9 cellular contexts compared by ENCODE assay signal in genomic region chr6:41707565-41708200, GRCh38. TPM values are rescaled to one million over a fixed set of nuclear protein-coding genes. Genes with fewer than 3 reads are reported as not detected.
A peak's percentile ranks its signal among the peaks of the same experiment; 100 is the strongest.
DNase-seq lines count a peak whose midpoint lies in the region; ATAC-seq and TF ChIP-seq lines count a peak whose summit lies in the region.
"Had no signal": no experiment of that assay in that cellular context is flagged by ENCODE, and none has a peak within 500 bp of the region (broad histone marks: within the 10 kb centered on the region; RNA-seq: fewer than 3 reads in every experiment).

No MANE protein-coding gene starts in this region.

- no peak overlapping the region for H3K4me3 ChIP-seq in upper lobe of right lung

- intact Hi-C loops in activated T-helper 2 cell treated with anti-CD3 and anti-CD28 coated beads, Interferon-gamma antibody, Interleukin-2, Interleukin-4, amounts not matched to agents 10 μg/mL and 5 μg/mL and 100 μg/mL, durations not matched to agents 14 hours and 24 hours and 36 hours (cut with micrococcal nuclease) = loop anchor here (2.0 to 10.0 kb wide), 2 partner anchors 27 to 67 kb away; partner anchors contain the start of genes FRS3 and TFEB
- intact Hi-C loops in upper lobe of right lung (cut with DNase I) = no loop called here

- H3K36me3 Mint-ChIP-seq in activated T-helper 2 cell treated with anti-CD3 and anti-CD28 coated beads, Interferon-gamma antibody, Interleukin-2, Interleukin-4, amounts not matched to agents 10 μg/mL and 5 μg/mL and 100 μg/mL, durations not matched to agents 14 hours and 24 hours and 36 hours (ENCODE audit: low read depth) = no peaks in the 10 kb centered on the region

- H3K9me3 ChIP-seq in upper lobe of right lung = no peaks in the 10 kb centered on the region

- H3K27ac ChIP-seq in upper lobe of right lung = peak overlapping the region; percentile 63
- H3K27ac ChIP-seq: VCaP had no signal

- TF ChIP-seq CTCF in upper lobe of right lung (IDR thresholded peaks at IDR 0.05) = no peak

- peaks cover 23% of the 10 kb centered on the region for H3K4me1 Mint-ChIP-seq in activated T-helper 2 cell treated with anti-CD3 and anti-CD28 coated beads, Interferon-gamma antibody, Interleukin-2, Interleukin-4, amounts not matched to agents 10 μg/mL and 5 μg/mL and 100 μg/mL, durations not matched to agents 14 hours and 24 hours and 36 hours (ENCODE audit: low read depth)

- H3K27me3 Mint-ChIP-seq in activated T-helper 2 cell treated with anti-CD3 and anti-CD28 coated beads, Interferon-gamma antibody, Interleukin-2, Interleukin-4, amounts not matched to agents 10 μg/mL and 5 μg/mL and 100 μg/mL, durations not matched to agents 14 hours and 24 hours and 36 hours (ENCODE audit: low read depth) = no peaks in the 10 kb centered on the region

- H3K4me1 ChIP-seq in upper lobe of right lung = peaks cover 49% of the 10 kb centered on the region

- peaks cover 4% of the 10 kb centered on the region for H3K36me3 ChIP-seq in upper lobe of right lung

- ATAC-seq in upper lobe of right lung = peak; percentile 47
- no peak for ATAC-seq in GM19023 (IDR thresholded peaks at IDR 0.05; ENCODE audit: unreplicated experiment)
- ATAC-seq in HG03097 (IDR thresholded peaks at IDR 0.05; ENCODE audit: low FRiP score, unreplicated experiment) = no peak

- no peak overlapping the region for H3K4me3 Mint-ChIP-seq in activated T-helper 2 cell treated with anti-CD3 and anti-CD28 coated beads, Interferon-gamma antibody, Interleukin-2, Interleukin-4, amounts not matched to agents 10 μg/mL and 5 μg/mL and 100 μg/mL, durations not matched to agents 14 hours and 24 hours and 36 hours (ENCODE audit: low read depth)

- no peaks in the 10 kb centered on the region for H3K9me3 Mint-ChIP-seq in activated T-helper 2 cell treated with anti-CD3 and anti-CD28 coated beads, Interferon-gamma antibody, Interleukin-2, Interleukin-4, amounts not matched to agents 10 μg/mL and 5 μg/mL and 100 μg/mL, durations not matched to agents 14 hours and 24 hours and 36 hours

- H3K27me3 ChIP-seq in upper lobe of right lung = no peaks in the 10 kb centered on the region

- peak overlapping the region; percentile 78 for H3K27ac Mint-ChIP-seq in activated T-helper 2 cell treated with anti-CD3 and anti-CD28 coated beads, Interferon-gamma antibody, Interleukin-2, Interleukin-4, amounts not matched to agents 10 μg/mL and 5 μg/mL and 100 μg/mL, durations not matched to agents 14 hours and 24 hours and 36 hours

- DNase-seq in activated CD8-positive, alpha-beta memory T cell treated with anti-CD3 and anti-CD28 coated beads for 24 hours = peak; percentile 82
- DNase-seq in activated CD8-positive, alpha-beta memory T cell treated with anti-CD3 and anti-CD28 coated beads, Interleukin-2, amount 50 U/mL, for 4 hours = no peak
- no peak for DNase-seq in activated T-helper 2 cell treated with anti-CD3 and anti-CD28 coated beads, Interferon-gamma antibody, Interleukin-2, Interleukin-4, amounts not matched to agents 10 μg/mL and 5 μg/mL and 100 μg/mL, durations not matched to agents 14 hours and 24 hours and 36 hours (ENCODE audit: low spot score)
- DNase-seq in hippocampal formation (lab: John Stamatoyannopoulos, UW) (peak; percentile 40 to 43), upper lobe of right lung (no peak), inferior parietal cortex (ENCODE audit: extremely low spot score) (no peak)

RNA-seq across cellular contexts. Expression of gene TFEB, which starts 27.7 kb away (rescaled TPM):
- total RNA-seq in activated T-helper 2 cell treated with anti-CD3 and anti-CD28 coated beads, Interferon-gamma antibody, Interleukin-2, Interleukin-4, amounts not matched to agents 10 μg/mL and 5 μg/mL and 100 μg/mL, durations not matched to agents 14 hours and 24 hours and 36 hours = 11.2 and 13.4 TPM in 2 replicates
- total RNA-seq in upper lobe of right lung = 40.3 TPM

RNA-seq across cellular contexts. Expression of gene PGC, which starts 39.5 kb away (rescaled TPM):
- not detected in 2 replicates for total RNA-seq in activated T-helper 2 cell treated with anti-CD3 and anti-CD28 coated beads, Interferon-gamma antibody, Interleukin-2, Interleukin-4, amounts not matched to agents 10 μg/mL and 5 μg/mL and 100 μg/mL, durations not matched to agents 14 hours and 24 hours and 36 hours
- total RNA-seq in upper lobe of right lung = 1,050 TPM

Comparison
In these comparisons a context has a peak if more than half of its experiments do, and no peak if none do; other contexts are left out.
1. DNase-seq: peak in activated CD8-positive, alpha-beta memory T cell treated with anti-CD3 and anti-CD28 coated beads for 24 hours (single experiment) and hippocampal formation (2 of 2); none in activated CD8-positive, alpha-beta memory T cell treated with anti-CD3 and anti-CD28 coated beads, Interleukin-2, amount 50 U/mL, for 4 hours (single experiment), activated T-helper 2 cell treated with anti-CD3 and anti-CD28 coated beads, Interferon-gamma antibody, Interleukin-2, Interleukin-4, amounts not matched to agents 10 μg/mL and 5 μg/mL and 100 μg/mL, durations not matched to agents 14 hours and 24 hours and 36 hours (single experiment), upper lobe of right lung (single experiment) and inferior parietal cortex (single experiment).
2. RNA of gene PGC, which starts 39.5 kb away (total RNA-seq): 1,050 TPM in upper lobe of right lung (single experiment); not detected in activated T-helper 2 cell treated with anti-CD3 and anti-CD28 coated beads, Interferon-gamma antibody, Interleukin-2, Interleukin-4, amounts not matched to agents 10 μg/mL and 5 μg/mL and 100 μg/mL, durations not matched to agents 14 hours and 24 hours and 36 hours; every median in the first group is over 1,000 times any median in the second.